In the genomic region with DNA sequence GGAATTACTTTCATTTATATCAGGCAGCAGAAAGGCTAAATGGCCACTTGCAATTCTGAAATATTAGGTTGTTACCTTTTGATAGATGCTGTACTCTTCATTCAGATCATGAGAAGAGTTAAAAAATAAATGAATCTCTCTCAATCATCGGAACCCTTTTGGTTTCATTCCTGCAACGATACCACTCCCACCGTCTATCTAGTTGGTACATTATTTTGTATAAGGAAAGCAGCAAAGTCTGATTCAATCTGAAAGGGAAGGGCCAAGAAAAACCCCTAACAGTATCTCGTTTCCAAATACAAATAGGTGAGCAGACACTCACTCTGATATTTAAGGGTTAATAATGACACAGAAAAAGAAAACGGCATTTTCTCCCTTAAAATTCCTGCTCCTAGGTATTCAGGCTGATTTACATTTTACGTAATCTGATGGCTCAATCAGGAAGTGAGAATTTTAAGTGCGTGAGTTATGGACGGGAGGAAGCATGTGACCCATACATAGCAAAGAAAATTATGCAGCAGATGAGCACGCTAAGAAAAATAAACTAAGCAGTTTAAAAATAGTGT, we compare ENCODE assay signal across 8 cellular contexts.
DNase-seq lines count a peak whose midpoint lies in the region; ATAC-seq and TF ChIP-seq lines count a peak whose summit lies in the region.

No MANE protein-coding gene starts in this region.

- H3K27ac Mint-ChIP-seq in naive thymus-derived CD4-positive, alpha-beta T cell = peak overlapping the region in 8 of 9 donors; percentile 88 to 96 (median 94)

- H3K79me2 ChIP-seq in OCI-LY3 (ENCODE audit: low read length) = peaks cover 100% of the 10 kb centered on the region

- H3K27me3 ChIP-seq in OCI-LY3 (ENCODE audit: low read depth, low read length) = no peaks in the 10 kb centered on the region
- H3K27me3 ChIP-seq in naive thymus-derived CD4-positive, alpha-beta T cell (ENCODE audit: control insufficient read depth in 2 of 2, insufficient read depth in 2 of 2, low read length in 2 of 2) = no peaks in the 10 kb centered on the region

- peaks cover 97% of the 10 kb centered on the region for H3K4me1 ChIP-seq in OCI-LY3 (ENCODE audit: low read length)
- peaks cover 56 to 67% of the 10 kb centered on the region in 2 donors for H3K4me1 ChIP-seq in naive thymus-derived CD4-positive, alpha-beta T cell (ENCODE audit: control insufficient read depth in 2 of 2, insufficient read depth in 2 of 2, low read length in 2 of 2)

- H3K4me1 Mint-ChIP-seq in naive thymus-derived CD4-positive, alpha-beta T cell = peaks cover 66 to 100% (median 96%) of the 10 kb centered on the region in 7 donors

- POLR2A ChIA-PET in naive thymus-derived CD4-positive, alpha-beta T cell (lab: Charles Lee) = interaction anchor here (1.0 kb wide), 2 partner anchors 8 to 10 kb away, joined by 3 read pairs; no protein-coding TSS in a partner anchor

- no peak overlapping the region for H2AFZ ChIP-seq in OCI-LY3 (ENCODE audit: low read depth, low read length)

- H4K20me1 ChIP-seq in OCI-LY3 (ENCODE audit: insufficient read depth, low read length) = peaks cover 94% of the 10 kb centered on the region

- peak; percentile 66 for ATAC-seq in naive thymus-derived CD4-positive, alpha-beta T cell
- ATAC-seq in GM18867 (IDR thresholded peaks at IDR 0.05; ENCODE audit: unreplicated experiment) (no peak), HG03520 (IDR thresholded peaks at IDR 0.05; ENCODE audit: unreplicated experiment) (no peak)

- peak overlapping the region; percentile 72 to 90 (median 84) for H3K4me3 Mint-ChIP-seq in naive thymus-derived CD4-positive, alpha-beta T cell

- H3K9me3 Mint-ChIP-seq in naive thymus-derived CD4-positive, alpha-beta T cell = no peaks in the 10 kb centered on the region

- H3K9me3 ChIP-seq in OCI-LY3 (ENCODE audit: insufficient read depth, low read length) = no peaks in the 10 kb centered on the region
- no peaks in the 10 kb centered on the region for H3K9me3 ChIP-seq in naive thymus-derived CD4-positive, alpha-beta T cell (ENCODE audit: control insufficient read depth in 2 of 3, low read length in 3 of 3)

- H3K4me3 ChIP-seq in OCI-LY3 (ENCODE audit: low read length) = peak overlapping the region; percentile 83
- H3K4me3 ChIP-seq in naive thymus-derived CD4-positive, alpha-beta T cell (ENCODE audit: low read length) = peak overlapping the region; percentile 41

- DNase-seq in dermis microvascular lymphatic vessel endothelial cell (ENCODE audit: low read depth in 2 of 2) (peak; percentile 76 to 80), middle frontal gyrus (ENCODE audit: extremely low spot score, low spot score) (no peak)
- peak in 7 of 9 donors; percentile 44 to 64 (median 58) for DNase-seq in naive thymus-derived CD4-positive, alpha-beta T cell
- DNase-seq in activated effector memory CD4-positive, alpha-beta T cell treated with anti-CD3 and anti-CD28 coated beads, Interleukin-2, amount 50 U/mL, for 16 hours = no peak

- CTCF ChIA-PET in naive thymus-derived CD4-positive, alpha-beta T cell (lab: Charles Lee) = interaction anchor here (0.6 to 1.9 kb wide), 2 partner anchors 47 to 1509 kb away, joined by 3 to 11 read pairs; a partner anchor contains a TSS

- H3K4me2 ChIP-seq in OCI-LY3 (ENCODE audit: low read length) = peak overlapping the region; percentile 98

- peak overlapping the region; percentile 90 for H3K27ac ChIP-seq in OCI-LY3 (ENCODE audit: low read length)
- H3K27ac ChIP-seq in naive thymus-derived CD4-positive, alpha-beta T cell (ENCODE audit: low read depth, low read length) = peak overlapping the region; percentile 78

- TF ChIP-seq CTCF in OCI-LY3 (IDR thresholded peaks at IDR 0.05; ENCODE audit: low read depth, low read length) = no peak

- peak; percentile 20 for TF ChIP-seq POLR2A in GM19099 (IDR thresholded peaks at IDR 0.05; ENCODE audit: extremely low read depth, insufficient read length, low read depth)

- peaks cover 0 to 38% (median 23%) of the 10 kb centered on the region in 5 donors for H3K36me3 Mint-ChIP-seq in naive thymus-derived CD4-positive, alpha-beta T cell

- intact Hi-C loops in naive thymus-derived CD4-positive, alpha-beta T cell (cut with micrococcal nuclease) = loop anchor here (1.0 to 2.0 kb wide), 5 partner anchors 14 to 47 kb away; no protein-coding TSS in a partner anchor

- peak overlapping the region; percentile 76 for H3K9ac ChIP-seq in OCI-LY3 (ENCODE audit: low read length)

- H3K36me3 ChIP-seq in OCI-LY3 (replicated peaks; ENCODE audit: low read depth, low read length) = peaks cover 70% of the 10 kb centered on the region
- peaks cover 0 to 9% (median 0%) of the 10 kb centered on the region in 3 experiments for H3K36me3 ChIP-seq in naive thymus-derived CD4-positive, alpha-beta T cell (ENCODE audit: control insufficient read depth in 2 of 3, insufficient read depth in 3 of 3, low read length in 3 of 3)

- no peaks in the 10 kb centered on the region for H3K27me3 Mint-ChIP-seq in naive thymus-derived CD4-positive, alpha-beta T cell

Comparison
In these comparisons a context has a peak if more than half of its experiments do, and no peak if none do; other contexts are left out.
1. DNase-seq: peak in dermis microvascular lymphatic vessel endothelial cell (2 of 2) and naive thymus-derived CD4-positive, alpha-beta T cell (7 of 9); none in middle frontal gyrus (single experiment) and activated effector memory CD4-positive, alpha-beta T cell treated with anti-CD3 and anti-CD28 coated beads, Interleukin-2, amount 50 U/mL, for 16 hours (single experiment).